11 cellular contexts compared by ENCODE assay signal in genomic region chr10:125060038-125060437, GRCh38.
DNase-seq lines count a peak whose midpoint lies in the region; TF ChIP-seq lines count a peak whose summit lies in the region.
"Had no signal": no experiment of that assay in that cellular context is flagged by ENCODE, and none has a peak within 500 bp of the region (broad histone marks: within the 10 kb centered on the region; RNA-seq: fewer than 3 reads in every experiment).

No MANE protein-coding gene starts in this region.

- no peaks in the 10 kb centered on the region for H3K9me3 ChIP-seq in hepatocyte (ENCODE audit: low read depth)
- no peaks in the 10 kb centered on the region for H3K9me3 ChIP-seq in sigmoid colon

- peaks cover 66% of the 10 kb centered on the region for H4K20me1 ChIP-seq in hepatocyte (ENCODE audit: insufficient read depth, poor library complexity, severe bottlenecking)

- TF ChIP-seq CTCF in cardiac fibroblast (IDR thresholded peaks at IDR 0.05; ENCODE audit: low read depth, low read length) (no peak), hepatocyte (IDR thresholded peaks at IDR 0.05; ENCODE audit: poor library complexity) (no peak), sigmoid colon (IDR thresholded peaks at IDR 0.05) (no peak)

- H3K4me3 ChIP-seq in cardiac fibroblast (replicated peaks in 1 of 2; ENCODE audit: low read depth in 2 of 2, low read length in 2 of 2) (no peak overlapping the region), hepatocyte (no peak overlapping the region), sigmoid colon (no peak overlapping the region)

- H2AFZ ChIP-seq in hepatocyte = no peak overlapping the region

- in situ Hi-C loops in G401 (cut with HindIII; ENCODE audit: low sequenced_read_pairs) = no loop called here

- no peak overlapping the region for H3K4me2 ChIP-seq in hepatocyte

- no peak for TF ChIP-seq POLR2A in sigmoid colon (IDR thresholded peaks at IDR 0.05)

- H3K4me1 ChIP-seq in hepatocyte (ENCODE audit: insufficient read depth) = peaks cover 64% of the 10 kb centered on the region
- peaks cover 0 to 100% (median 100%) of the 10 kb centered on the region in 4 donors for H3K4me1 ChIP-seq in sigmoid colon

- H3K27ac ChIP-seq in hepatocyte (peak overlapping the region; percentile 49), sigmoid colon (peak overlapping the region; percentile 78 to 96 (median 84))

- peaks cover 82% of the 10 kb centered on the region for H3K79me2 ChIP-seq in hepatocyte

- TF ChIP-seq EP300 in sigmoid colon (IDR thresholded peaks at IDR 0.05) = no peak

- intact Hi-C loops in sigmoid colon (cut with DNase I) = loop anchor here (2.0 to 10.0 kb wide), 3 partner anchors 67 to 535 kb away; no protein-coding TSS in a partner anchor

- H3K9me2 ChIP-seq in hepatocyte (replicated peaks; ENCODE audit: insufficient read depth) = no peaks in the 10 kb centered on the region

- H3K27me3 ChIP-seq in hepatocyte (no peaks in the 10 kb centered on the region), sigmoid colon (no peaks in the 10 kb centered on the region)

- H3K36me3 ChIP-seq in hepatocyte (replicated peaks; ENCODE audit: insufficient read depth, low read depth) (no peaks in the 10 kb centered on the region), sigmoid colon (no peaks in the 10 kb centered on the region)

- DNase-seq in G401 (ENCODE audit: low spot score) = peak; percentile 81
- peak; percentile 48 to 51 for DNase-seq in cardiac fibroblast (ENCODE audit: low read depth in 2 of 2)
- DNase-seq in hepatocyte (ENCODE audit: low spot score) = no peak
- no peak for DNase-seq in sigmoid colon
- no peak for DNase-seq in hypothalamus (lab: John Stamatoyannopoulos, UW)
- no peak for DNase-seq in activated naive CD4-positive, alpha-beta T cell treated with Interleukin-2 at 50 U/mL for 16 hours
- no peak for DNase-seq in NCI-H510A (lab: John Stamatoyannopoulos, UW)
- DNase-seq in EL = no peak
- DNase-seq: AML-193, GF-D8, NCI-H187 had no signal

- 74% methylated on average over 9 of the region's 9 CpGs for WGBS in hepatocyte (ENCODE audit: low lambda C conversion rate, missing lambda C conversion rate)
- 78 to 83% methylated on average over 9 of the region's 9 CpGs for WGBS in sigmoid colon, 2 donors

Comparison
In these comparisons a context has a peak if more than half of its experiments do, and no peak if none do; other contexts are left out.
1. DNase-seq: peak in G401 (single experiment) and cardiac fibroblast (2 of 2); none in hepatocyte (single experiment), sigmoid colon (single experiment), hypothalamus (0 of 51), activated naive CD4-positive, alpha-beta T cell treated with Interleukin-2 at 50 U/mL for 16 hours (single experiment), NCI-H510A (single experiment) and EL (single experiment).